Comparison of ENCODE assay signal across 1 cellular context in genomic region chr2:207768168-207768890, GRCh38.
TF ChIP-seq lines count a peak whose summit lies in the region.

No MANE protein-coding gene starts in this region.

TF ChIP-seq in HepG2, 621 proteins besides CTCF, POLR2A, EP300 and RAD21 (continued from another document and continues in another):
- TF ChIP-seq ZKSCAN8 (CRISPR knock-in tag; IDR thresholded peaks at IDR 0.05; ENCODE audit: borderline replicate concordance) (no peak), ZNF678 (CRISPR knock-in tag; IDR thresholded peaks at IDR 0.05) (no peak), ZNF646 (CRISPR knock-in tag; IDR thresholded peaks at IDR 0.05) (no peak), ERF (CRISPR knock-in tag; IDR thresholded peaks at IDR 0.05) (no peak), NCOA5 (CRISPR knock-in tag; IDR thresholded peaks at IDR 0.05) (no peak), ZNF576 (CRISPR knock-in tag; IDR thresholded peaks at IDR 0.05) (no peak), ZNF879 (CRISPR knock-in tag; IDR thresholded peaks at IDR 0.05) (peak; percentile 76; the same call in 1 of the 2 replicates), ZFP1 (CRISPR knock-in tag; IDR thresholded peaks at IDR 0.05) (no peak; the same call in 1 of the 2 replicates), ZNF446 (CRISPR knock-in tag; IDR thresholded peaks at IDR 0.05) (peak; percentile 48; the same call in 1 of the 2 replicates), ZFP36L2 (CRISPR knock-in tag; IDR thresholded peaks at IDR 0.05) (no peak), GZF1 (CRISPR knock-in tag; IDR thresholded peaks at IDR 0.05) (0 out of 2 replicates have a peak, but pooled peaks have one; percentile 29), HNF1B (CRISPR knock-in tag; IDR thresholded peaks at IDR 0.05) (0 out of 2 replicates have a peak, but pooled peaks have one; percentile 13), TSC22D2 (CRISPR knock-in tag; IDR thresholded peaks at IDR 0.05; ENCODE audit: borderline replicate concordance) (no peak; the same call in 1 of the 2 replicates), CHD2 (IDR thresholded peaks at IDR 0.05; ENCODE audit: low read depth, low read length) (no peak), ZBTB3 (CRISPR knock-in tag; IDR thresholded peaks at IDR 0.05; ENCODE audit: borderline replicate concordance, low read depth) (no peak), JUN (CRISPR knock-in tag; IDR thresholded peaks at IDR 0.05) (no peak), ZNF687 (CRISPR knock-in tag; IDR thresholded peaks at IDR 0.05) (peak; percentile 93), THYN1 (CRISPR knock-in tag; IDR thresholded peaks at IDR 0.05; ENCODE audit: borderline replicate concordance, low read depth) (no peak), ZNF570 (CRISPR knock-in tag; IDR thresholded peaks at IDR 0.05; ENCODE audit: borderline replicate concordance) (no peak), MZF1 (CRISPR knock-in tag; IDR thresholded peaks at IDR 0.05; ENCODE audit: borderline replicate concordance) (0 out of 2 replicates have a peak, but pooled peaks have one; percentile 14), FOXA1 (IDR thresholded peaks at IDR 0.05) (no peak), FOXA1 (CRISPR knock-in tag; IDR thresholded peaks at IDR 0.05) (no peak; the same call in 1 of the 2 replicates), ZNF124 (CRISPR knock-in tag; IDR thresholded peaks at IDR 0.05) (no peak), BRCA1 (CRISPR knock-in tag; IDR thresholded peaks at IDR 0.05) (no peak), KIAA2018 (CRISPR knock-in tag; IDR thresholded peaks at IDR 0.05; ENCODE audit: borderline replicate concordance) (0 out of 2 replicates have a peak, but pooled peaks have one; percentile 20), MLX (CRISPR knock-in tag; IDR thresholded peaks at IDR 0.05) (no peak), RARG (CRISPR knock-in tag; IDR thresholded peaks at IDR 0.05; ENCODE audit: low read depth) (no peak), IKZF5 (CRISPR knock-in tag; IDR thresholded peaks at IDR 0.05) (no peak; the same call in 1 of the 2 replicates), SMAD1 (CRISPR knock-in tag; IDR thresholded peaks at IDR 0.05; ENCODE audit: borderline replicate concordance, low read depth) (no peak), NFE2 (CRISPR knock-in tag; IDR thresholded peaks at IDR 0.05) (no peak), ZNF883 (CRISPR knock-in tag; IDR thresholded peaks at IDR 0.05; ENCODE audit: not compliant biosample characterization) (no peak), DRAP1 (CRISPR knock-in tag; IDR thresholded peaks at IDR 0.05) (no peak)
